In genomic region chr14:76772300-76773187, GRCh38 we compare ENCODE assay signal across 13 cellular contexts. TPM values are rescaled to one million over a fixed set of nuclear protein-coding genes. Genes with fewer than 3 reads are reported as not detected.
A peak's percentile ranks its signal among the peaks of the same experiment; 100 is the strongest.
DNase-seq lines count a peak whose midpoint lies in the region; ATAC-seq and TF ChIP-seq lines count a peak whose summit lies in the region.
"Had no signal": no experiment of that assay in that cellular context is flagged by ENCODE, and none has a peak within 500 bp of the region (broad histone marks: within the 10 kb centered on the region; RNA-seq: fewer than 3 reads in every experiment).

No MANE protein-coding gene starts in this region.

- H3K4me1 ChIP-seq in BLaER1 treated with 17β-estradiol and CSF1 and Interleukin-3, amounts not matched to agents 10 nM and 100 nM: peaks cover 41 to 100% (median 81%) of the 10 kb centered on the region in 10 experiments
- peaks cover 0 to 51% (median 12%) of the 10 kb centered on the region in 3 donors for H3K4me1 ChIP-seq in gastroesophageal sphincter
- H3K4me1 ChIP-seq: HAP-1 had no signal

- DNase-seq in T-helper 17 cell (no peak), omental fat pad (ENCODE audit: low spot score) (no peak), NCI-H1930 (lab: John Stamatoyannopoulos, UW) (no peak), activated gamma-delta T cell treated with Interleukin-2 at 50 U/mL for 16 hours (no peak), WERI-Rb-1 (no peak)
- DNase-seq in activated T-cell treated with anti-CD3 and anti-CD28 coated beads, Interleukin-2, amount 50 U/mL, for 1 hour: no peak
- DNase-seq: activated naive CD4-positive, alpha-beta T cell treated with anti-CD3 and anti-CD28 coated beads, Interleukin-2, amount 10 ng/mL, durations not matched to agents 7 days and 5 days; CD4-positive, CD25-positive, alpha-beta regulatory T cell had no signal

- H4K20me1 ChIP-seq in BLaER1 treated with 17β-estradiol and CSF1 and Interleukin-3, amounts not matched to agents 10 nM and 100 nM: no peaks in the 10 kb centered on the region; a peak in 1 of 22 replicates

- peak overlapping the region in 8 of 11 experiments; percentile 13 to 90 (median 72); a peak in 13 of 22 replicates for H3K27ac ChIP-seq in BLaER1 treated with 17β-estradiol and CSF1 and Interleukin-3, amounts not matched to agents 10 nM and 100 nM
- peak overlapping the region in 3 of 4 donors; percentile 52 to 77 (median 66) for H3K27ac ChIP-seq in gastroesophageal sphincter
- H3K27ac ChIP-seq in WERI-Rb-1: no peak overlapping the region
- H3K27ac ChIP-seq: neutrophil had no signal

- H3K4me3 Mint-ChIP-seq in T-helper 17 cell: no peak overlapping the region
- H3K4me3 Mint-ChIP-seq: activated naive CD4-positive, alpha-beta T cell treated with anti-CD3 and anti-CD28 coated beads, Interleukin-2, amount 10 ng/mL, durations not matched to agents 7 days and 5 days; CD4-positive, CD25-positive, alpha-beta regulatory T cell had no signal

- no peaks in the 10 kb centered on the region for H3K27me3 Mint-ChIP-seq in T-helper 17 cell

- WGBS in gastroesophageal sphincter (ENCODE audit: low coverage in 1 of 2), 2 donors: 75 to 88% methylated on average over 1 of the region's 13 CpGs

- no peak for TF ChIP-seq EP300 in gastroesophageal sphincter (IDR thresholded peaks at IDR 0.05)

- peak overlapping the region; percentile 86 for H3K27ac Mint-ChIP-seq in T-helper 17 cell
- H3K27ac Mint-ChIP-seq: activated naive CD4-positive, alpha-beta T cell treated with anti-CD3 and anti-CD28 coated beads, Interleukin-2, amount 10 ng/mL, durations not matched to agents 7 days and 5 days; CD4-positive, CD25-positive, alpha-beta regulatory T cell had no signal

- no peaks in the 10 kb centered on the region for H3K9me3 ChIP-seq in BLaER1 treated with 17β-estradiol and CSF1 and Interleukin-3, amounts not matched to agents 10 nM and 100 nM (replicated peaks in 1 of 11)
- H3K9me3 ChIP-seq in T-helper 17 cell (ENCODE audit: control insufficient read depth, low read length, poor library complexity, severe bottlenecking) (no peaks in the 10 kb centered on the region), gastroesophageal sphincter (no peaks in the 10 kb centered on the region), WERI-Rb-1 (ENCODE audit: severe bottlenecking) (no peaks in the 10 kb centered on the region)
- H3K9me3 ChIP-seq: HAP-1, neutrophil had no signal

- no peak for TF ChIP-seq CTCF in gastroesophageal sphincter (IDR thresholded peaks at IDR 0.05)
- no peak for TF ChIP-seq CTCF in omental fat pad (IDR thresholded peaks at IDR 0.05)
- TF ChIP-seq CTCF in WERI-Rb-1 (IDR thresholded peaks at IDR 0.05; ENCODE audit: low read depth, low read length): no peak

- H3K4me2 ChIP-seq in BLaER1 treated with 17β-estradiol and CSF1 and Interleukin-3, amounts not matched to agents 10 nM and 100 nM: peak overlapping the region; percentile 8 to 98 (median 77); a peak in 18 of 22 replicates

- H3K27me3 ChIP-seq in BLaER1 treated with 17β-estradiol and CSF1 and Interleukin-3, amounts not matched to agents 10 nM and 100 nM: no peaks in the 10 kb centered on the region
- H3K27me3 ChIP-seq in gastroesophageal sphincter: no peaks in the 10 kb centered on the region
- no peaks in the 10 kb centered on the region for H3K27me3 ChIP-seq in WERI-Rb-1 (ENCODE audit: insufficient read depth, low read depth, severe bottlenecking)

- TF ChIP-seq POLR2A in gastroesophageal sphincter (IDR thresholded peaks at IDR 0.05): no peak

- H3K36me3 ChIP-seq in BLaER1 treated with 17β-estradiol and CSF1 and Interleukin-3, amounts not matched to agents 10 nM and 100 nM: no peaks in the 10 kb centered on the region; a peak in 1 of 22 replicates
- peaks cover 0 to 22% of the 10 kb centered on the region in 2 donors for H3K36me3 ChIP-seq in gastroesophageal sphincter
- H3K36me3 ChIP-seq in WERI-Rb-1: no peaks in the 10 kb centered on the region
- H3K36me3 ChIP-seq: HAP-1, neutrophil had no signal

- peak overlapping the region in 5 of 10 experiments; percentile 6 to 48 (median 26); a peak in 6 of 20 replicates for H3K4me3 ChIP-seq in BLaER1 treated with 17β-estradiol and CSF1 and Interleukin-3, amounts not matched to agents 10 nM and 100 nM
- H3K4me3 ChIP-seq in gastroesophageal sphincter (no peak overlapping the region), WERI-Rb-1 (ENCODE audit: low read depth, low read length) (no peak overlapping the region)
- H3K4me3 ChIP-seq: HAP-1 had no signal

- H3K9ac ChIP-seq in BLaER1 treated with 17β-estradiol and CSF1 and Interleukin-3, amounts not matched to agents 10 nM and 100 nM: peak overlapping the region in 7 of 11 experiments; percentile 1 to 79 (median 60); a peak in 9 of 22 replicates

- H3K4me1 Mint-ChIP-seq in T-helper 17 cell: peaks cover 24% of the 10 kb centered on the region

- ATAC-seq in T-helper 17 cell (no peak), gastroesophageal sphincter (peak; percentile 60), omental fat pad (ENCODE audit: low FRiP score) (peak; percentile 48)

- H3K36me3 Mint-ChIP-seq in T-helper 17 cell (ENCODE audit: low read depth): peaks cover 3% of the 10 kb centered on the region
- H3K36me3 Mint-ChIP-seq: activated naive CD4-positive, alpha-beta T cell treated with anti-CD3 and anti-CD28 coated beads, Interleukin-2, amount 10 ng/mL, durations not matched to agents 7 days and 5 days; CD4-positive, CD25-positive, alpha-beta regulatory T cell had no signal

RNA-seq across cellular contexts. Expression of gene VASH1, which starts 11.3 kb away (rescaled TPM):
- total RNA-seq in T-helper 17 cell (10 to 100 TPM; 11.7 to 16.8 TPM), gastroesophageal sphincter (10 to 100 TPM in 2 of 4 donors, 1 to 10 TPM in 2; 4.3 to 12.8 (median 9.9) TPM), omental fat pad (10 to 100 TPM in 2 of 4 donors, 1 to 10 TPM in 2; 5.6 to 22.9 (median 11.0) TPM)

RNA-seq across cellular contexts. Expression of gene ANGEL1, which starts 40.1 kb away (rescaled TPM):
- total RNA-seq in T-helper 17 cell (10 to 100 TPM; 11.9 to 14.0 TPM), gastroesophageal sphincter (10 to 100 TPM in 2 of 4 donors, 1 to 10 TPM in 2; 9.0 to 27.5 (median 12.2) TPM), omental fat pad (10 to 100 TPM; 11.8 to 18.8 (median 16.3) TPM)

RNA-seq across cellular contexts. Expression of gene LRRC74A, which starts 53.7 kb away (rescaled TPM):
- total RNA-seq in T-helper 17 cell: not detected
- not detected for total RNA-seq in gastroesophageal sphincter
- not detected for total RNA-seq in omental fat pad
- total RNA-seq: CD4-positive, CD25-positive, alpha-beta regulatory T cell; NCI-H460 had no signal
